12 cellular contexts compared by ENCODE assay signal in the genomic region with DNA sequence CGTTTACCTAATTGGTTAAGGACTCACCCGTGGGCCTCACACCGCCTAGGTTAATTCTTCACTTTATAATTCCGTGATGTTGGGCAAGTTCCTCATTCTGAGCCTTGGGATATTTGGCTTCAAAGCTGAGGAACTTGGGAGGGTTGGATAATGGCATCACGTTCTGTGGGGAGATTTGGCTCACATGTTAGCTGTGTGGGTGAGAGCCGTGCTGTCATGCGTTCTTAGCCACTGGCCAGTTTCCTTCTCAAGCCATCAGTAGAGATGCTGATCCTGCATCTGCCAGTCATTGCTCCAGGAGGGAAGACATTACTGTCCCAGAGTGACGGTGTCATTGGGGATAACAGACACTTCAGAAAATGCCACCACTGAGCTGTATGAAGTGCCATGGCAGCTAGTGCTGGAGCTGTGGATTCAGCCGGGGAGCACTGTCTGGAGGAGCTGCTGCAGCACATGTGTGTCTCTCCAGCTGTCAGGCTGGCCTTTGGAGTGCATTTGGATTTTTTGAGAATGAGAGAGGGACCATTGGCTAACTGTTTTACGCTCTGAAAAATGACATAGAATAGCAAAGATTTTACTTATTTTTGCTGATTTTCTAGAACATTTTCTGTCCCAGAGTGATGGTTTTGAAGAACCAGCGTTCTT. TPM values are rescaled to one million over a fixed set of nuclear protein-coding genes. Genes with fewer than 3 reads are reported as not detected.
DNase-seq lines count a peak whose midpoint lies in the region; ATAC-seq lines count a peak whose summit lies in the region.
"Had no signal": no experiment of that assay in that cellular context is flagged by ENCODE, and none has a peak within 500 bp of the region (broad histone marks: within the 10 kb centered on the region; RNA-seq: fewer than 3 reads in every experiment).

No MANE protein-coding gene starts in this region.

- peaks cover 19% of the 10 kb centered on the region for H3K36me3 Mint-ChIP-seq in effector memory CD8-positive, alpha-beta T cell (ENCODE audit: insufficient read depth)
- H3K36me3 Mint-ChIP-seq in natural killer cell treated with Interleukin-12 subunit alpha and Interleukin-12 subunit beta and Interleukin-15 and Interleukin-18, amount 100 ng/mL, for 72 hours = peaks cover 9% of the 10 kb centered on the region
- no peaks in the 10 kb centered on the region for H3K36me3 Mint-ChIP-seq in naive thymus-derived CD8-positive, alpha-beta T cell

- H3K27ac Mint-ChIP-seq in effector memory CD8-positive, alpha-beta T cell = peak overlapping the region; percentile 14 to 76
- peak overlapping the region; percentile 99 for H3K27ac Mint-ChIP-seq in natural killer cell treated with Interleukin-12 subunit alpha and Interleukin-12 subunit beta and Interleukin-15 and Interleukin-18, amount 100 ng/mL, for 72 hours
- no peak overlapping the region for H3K27ac Mint-ChIP-seq in naive thymus-derived CD8-positive, alpha-beta T cell

- no peaks in the 10 kb centered on the region for H3K27me3 Mint-ChIP-seq in effector memory CD8-positive, alpha-beta T cell
- no peaks in the 10 kb centered on the region for H3K27me3 Mint-ChIP-seq in natural killer cell treated with Interleukin-12 subunit alpha and Interleukin-12 subunit beta and Interleukin-15 and Interleukin-18, amount 100 ng/mL, for 72 hours
- H3K27me3 Mint-ChIP-seq in naive thymus-derived CD8-positive, alpha-beta T cell = no peaks in the 10 kb centered on the region

- no peak for ATAC-seq in effector memory CD8-positive, alpha-beta T cell (replicated peaks)
- no peak for ATAC-seq in natural killer cell treated with Interleukin-12 subunit alpha and Interleukin-12 subunit beta and Interleukin-15 and Interleukin-18, amount 100 ng/mL, for 72 hours
- no peak for ATAC-seq in naive thymus-derived CD8-positive, alpha-beta T cell
- ATAC-seq: left colon had no signal

- POLR2A ChIA-PET in naive thymus-derived CD8-positive, alpha-beta T cell (lab: Charles Lee) = interaction anchor here (0.7 to 1.2 kb wide), 2 partner anchors 18 to 149 kb away, joined by 3 to 8 read pairs; no protein-coding TSS in a partner anchor

- H3K9me3 Mint-ChIP-seq in effector memory CD8-positive, alpha-beta T cell = no peaks in the 10 kb centered on the region
- H3K9me3 Mint-ChIP-seq in natural killer cell treated with Interleukin-12 subunit alpha and Interleukin-12 subunit beta and Interleukin-15 and Interleukin-18, amount 100 ng/mL, for 72 hours = no peaks in the 10 kb centered on the region
- H3K9me3 Mint-ChIP-seq in naive thymus-derived CD8-positive, alpha-beta T cell = no peaks in the 10 kb centered on the region

- no peak overlapping the region for H3K4me3 Mint-ChIP-seq in effector memory CD8-positive, alpha-beta T cell
- peak overlapping the region; percentile 95 for H3K4me3 Mint-ChIP-seq in natural killer cell treated with Interleukin-12 subunit alpha and Interleukin-12 subunit beta and Interleukin-15 and Interleukin-18, amount 100 ng/mL, for 72 hours
- H3K4me3 Mint-ChIP-seq in naive thymus-derived CD8-positive, alpha-beta T cell = no peak overlapping the region

- peaks cover 61 to 81% of the 10 kb centered on the region in 2 donors for H3K4me1 Mint-ChIP-seq in effector memory CD8-positive, alpha-beta T cell (ENCODE audit: low read depth in 2 of 2)
- peaks cover 80 to 88% of the 10 kb centered on the region in 2 donors for H3K4me1 Mint-ChIP-seq in natural killer cell treated with Interleukin-12 subunit alpha and Interleukin-12 subunit beta and Interleukin-15 and Interleukin-18, amount 100 ng/mL, for 72 hours (ENCODE audit: low read depth in 2 of 2)
- peaks cover 38 to 96% (median 91%) of the 10 kb centered on the region in 4 donors for H3K4me1 Mint-ChIP-seq in naive thymus-derived CD8-positive, alpha-beta T cell

- peak; percentile 45 for DNase-seq in AG08395 (ENCODE audit: low spot score)
- DNase-seq in ELR (ENCODE audit: low read depth) = peak; percentile 43
- no peak for DNase-seq in effector memory CD8-positive, alpha-beta T cell
- DNase-seq in natural killer cell treated with Interleukin-12 subunit alpha and Interleukin-12 subunit beta and Interleukin-15 and Interleukin-18, amount 100 ng/mL, for 72 hours (ENCODE audit: low spot score) = no peak
- DNase-seq in NCI-H1105 treated with DMSO at 0.1 percent for 48 hours (lab: John Stamatoyannopoulos, UW) = no peak
- DNase-seq in naive thymus-derived CD8-positive, alpha-beta T cell = no peak
- no peak for DNase-seq in amygdala (lab: John Stamatoyannopoulos, UW)
- DNase-seq in COR-L47 (lab: John Stamatoyannopoulos, UW) = no peak
- DNase-seq: activated CD4-positive, alpha-beta T cell treated with anti-CD3 and anti-CD28 coated beads for 48 hours; activated T-cell treated with anti-CD3 and anti-CD28 coated beads, Interleukin-2, amount 50 U/mL, for 48 hours; GOT3; left colon had no signal

RNA-seq across cellular contexts. Expression of a gene that starts 16.5 kb away (rescaled TPM):
- total RNA-seq in natural killer cell treated with Interleukin-12 subunit alpha and Interleukin-12 subunit beta and Interleukin-15 and Interleukin-18, amount 100 ng/mL, for 72 hours = 100 to 1,000 TPM; 290 to 377 TPM
- total RNA-seq in naive thymus-derived CD8-positive, alpha-beta T cell = 10 to 100 TPM; 63.1 to 69.7 TPM
- polyA plus RNA-seq in naive thymus-derived CD8-positive, alpha-beta T cell = 10 to 100 TPM in 2 of 3 donors, 1 to 10 TPM in 1; 9.1 to 19.3 (median 13.6) TPM

Comparison
In these comparisons a context has a peak if more than half of its experiments do, and no peak if none do; other contexts are left out.
1. DNase-seq: peak in AG08395 (single experiment) and ELR (single experiment); none in effector memory CD8-positive, alpha-beta T cell (0 of 3), natural killer cell treated with Interleukin-12 subunit alpha and Interleukin-12 subunit beta and Interleukin-15 and Interleukin-18, amount 100 ng/mL, for 72 hours (single experiment), NCI-H1105 treated with DMSO at 0.1 percent for 48 hours (single experiment), naive thymus-derived CD8-positive, alpha-beta T cell (0 of 10), amygdala (0 of 56) and COR-L47 (single experiment).
2. H3K27ac Mint-ChIP-seq: peak in effector memory CD8-positive, alpha-beta T cell (2 of 2) and natural killer cell treated with Interleukin-12 subunit alpha and Interleukin-12 subunit beta and Interleukin-15 and Interleukin-18, amount 100 ng/mL, for 72 hours (2 of 2); none in naive thymus-derived CD8-positive, alpha-beta T cell (0 of 10).
3. RNA of a gene that starts 16.5 kb away (total RNA-seq): 290 to 377 TPM in natural killer cell treated with Interleukin-12 subunit alpha and Interleukin-12 subunit beta and Interleukin-15 and Interleukin-18, amount 100 ng/mL, for 72 hours; 63.1 to 69.7 TPM in naive thymus-derived CD8-positive, alpha-beta T cell; every median in the first group is over 4 times any median in the second.